In genomic region chr9:112012026-112012902, GRCh38 we compare ENCODE assay signal across 8 cellular contexts.
DNase-seq lines count a peak whose midpoint lies in the region; ATAC-seq, FAIRE-seq and TF ChIP-seq lines count a peak whose summit lies in the region.

No MANE protein-coding gene starts in this region.

- intact Hi-C loops in breast epithelium (cut with DNase I; ENCODE audit: low total_unique reads) = no loop called here
- intact Hi-C loops in right lobe of liver (cut with DNase I) = no loop called here

- POLR2A ChIA-PET in A549 (lab: Yijun Ruan, JAX) = interaction anchor here (0.5 to 2.0 kb wide), 5 partner anchors 10 to 656 kb away, joined by 3 to 15 read pairs (median 3); partner anchors contain the start of genes DNAJC25 and UGCG

- peaks cover 38% of the 10 kb centered on the region for H3K4me1 ChIP-seq in A549
- H3K4me1 ChIP-seq in breast epithelium = no peaks in the 10 kb centered on the region
- H3K4me1 ChIP-seq in right lobe of liver = peaks cover 0 to 10% (median 0%) of the 10 kb centered on the region in 4 donors
- no peaks in the 10 kb centered on the region for H3K4me1 ChIP-seq in thymus (ENCODE audit: control insufficient read depth, insufficient read depth, low read length)

- TF ChIP-seq POLR2A in A549 (IDR thresholded peaks at IDR 0.05; ENCODE audit: low read length) (no peak), breast epithelium (IDR thresholded peaks at IDR 0.05) (no peak), right lobe of liver (IDR thresholded peaks at IDR 0.05) (peak; percentile 33)

- ATAC-seq in A549 (peak; percentile 95 to 96), GM18499 (IDR thresholded peaks at IDR 0.05; ENCODE audit: insufficient read depth, unreplicated experiment) (peak; percentile 68), HG02852 (IDR thresholded peaks at IDR 0.05; ENCODE audit: unreplicated experiment) (peak; percentile 87), right lobe of liver (peak; percentile 92 to 96 (median 94))

- WGBS in A549 (ENCODE audit: missing lambda C conversion rate) = 11% methylated on average over 4 of the region's 4 CpGs
- WGBS in right lobe of liver (ENCODE audit: insufficient coverage, low coverage, low lambda C conversion rate, missing lambda C conversion rate) = 39% methylated on average over 4 of the region's 4 CpGs
- 69% methylated on average over 4 of the region's 4 CpGs for WGBS in thymus

- no peaks in the 10 kb centered on the region for H3K9me3 ChIP-seq in A549
- H3K9me3 ChIP-seq in breast epithelium = no peaks in the 10 kb centered on the region
- no peaks in the 10 kb centered on the region for H3K9me3 ChIP-seq in right lobe of liver
- H3K9me3 ChIP-seq in thymus (ENCODE audit: control insufficient read depth) = no peaks in the 10 kb centered on the region

- TF ChIP-seq CTCF in A549 (IDR thresholded peaks at IDR 0.05) (no peak), breast epithelium (IDR thresholded peaks at IDR 0.05) (no peak), right lobe of liver (IDR thresholded peaks at IDR 0.05) (no peak)

- TF ChIP-seq EP300 in A549 (IDR thresholded peaks at IDR 0.05) = 0 out of 5 replicates have a peak, but pooled peaks of 1 of the 2 experiments have one; percentile 25

- H3K27me3 ChIP-seq in breast epithelium (no peaks in the 10 kb centered on the region), right lobe of liver (no peaks in the 10 kb centered on the region), thymus (ENCODE audit: control insufficient read depth, insufficient read depth) (no peaks in the 10 kb centered on the region)

- H3K4me3 ChIP-seq in A549 (no peak overlapping the region), breast epithelium (no peak overlapping the region), right lobe of liver (no peak overlapping the region), thymus (ENCODE audit: low read length) (no peak overlapping the region)

- CTCF ChIA-PET in A549 (lab: Yijun Ruan, JAX) = interaction anchor here (0.6 to 3.7 kb wide), 14 partner anchors 9 to 414 kb away, joined by 3 to 20 read pairs (median 4); no protein-coding TSS in a partner anchor

- no peak; a peak in 2 of 5 replicates for TF ChIP-seq RAD21 in A549 (conservative IDR thresholded peaks at IDR 0.05 in 1 of 2, IDR thresholded peaks at IDR 0.05 in 1 of 2)

- H3K36me3 ChIP-seq in breast epithelium (no peaks in the 10 kb centered on the region), right lobe of liver (no peaks in the 10 kb centered on the region), thymus (ENCODE audit: control insufficient read depth, insufficient read depth) (no peaks in the 10 kb centered on the region)

- peak; percentile 49 for FAIRE-seq in A549 (lab: Jason Lieb, UNC)

- DNase-seq in A549 (ENCODE audit: low read depth in 1 of 2, low spot score in 1 of 2) = peak; percentile 76 to 87
- DNase-seq in NCI-H446 treated with DMSO at 0.1 percent for 48 hours (lab: John Stamatoyannopoulos, UW) = peak; percentile 8
- peak; percentile 60 to 68 for DNase-seq in breast epithelium (ENCODE audit: low spot score in 2 of 2)
- peak; percentile 61 to 74 (median 63) for DNase-seq in right lobe of liver
- DNase-seq in SHP77 (lab: John Stamatoyannopoulos, UW) = no peak

- H3K27ac ChIP-seq in A549 (peak overlapping the region; percentile 91), breast epithelium (peak overlapping the region; percentile 74 to 75), right lobe of liver (peak overlapping the region; percentile 20 to 61 (median 30)), thymus (ENCODE audit: low read depth) (peak overlapping the region; percentile 67)

- peak overlapping the region; percentile 74 for H3K4me2 ChIP-seq in A549

TF ChIP-seq in A549, 52 proteins besides CTCF, POLR2A, EP300 and RAD21 (continues in another document):
- peak; percentile 65; the same call in 1 of the 2 replicates for TF ChIP-seq FOXS1 (CRISPR knock-in tag; IDR thresholded peaks at IDR 0.05)
- TF ChIP-seq, protein P1, sequence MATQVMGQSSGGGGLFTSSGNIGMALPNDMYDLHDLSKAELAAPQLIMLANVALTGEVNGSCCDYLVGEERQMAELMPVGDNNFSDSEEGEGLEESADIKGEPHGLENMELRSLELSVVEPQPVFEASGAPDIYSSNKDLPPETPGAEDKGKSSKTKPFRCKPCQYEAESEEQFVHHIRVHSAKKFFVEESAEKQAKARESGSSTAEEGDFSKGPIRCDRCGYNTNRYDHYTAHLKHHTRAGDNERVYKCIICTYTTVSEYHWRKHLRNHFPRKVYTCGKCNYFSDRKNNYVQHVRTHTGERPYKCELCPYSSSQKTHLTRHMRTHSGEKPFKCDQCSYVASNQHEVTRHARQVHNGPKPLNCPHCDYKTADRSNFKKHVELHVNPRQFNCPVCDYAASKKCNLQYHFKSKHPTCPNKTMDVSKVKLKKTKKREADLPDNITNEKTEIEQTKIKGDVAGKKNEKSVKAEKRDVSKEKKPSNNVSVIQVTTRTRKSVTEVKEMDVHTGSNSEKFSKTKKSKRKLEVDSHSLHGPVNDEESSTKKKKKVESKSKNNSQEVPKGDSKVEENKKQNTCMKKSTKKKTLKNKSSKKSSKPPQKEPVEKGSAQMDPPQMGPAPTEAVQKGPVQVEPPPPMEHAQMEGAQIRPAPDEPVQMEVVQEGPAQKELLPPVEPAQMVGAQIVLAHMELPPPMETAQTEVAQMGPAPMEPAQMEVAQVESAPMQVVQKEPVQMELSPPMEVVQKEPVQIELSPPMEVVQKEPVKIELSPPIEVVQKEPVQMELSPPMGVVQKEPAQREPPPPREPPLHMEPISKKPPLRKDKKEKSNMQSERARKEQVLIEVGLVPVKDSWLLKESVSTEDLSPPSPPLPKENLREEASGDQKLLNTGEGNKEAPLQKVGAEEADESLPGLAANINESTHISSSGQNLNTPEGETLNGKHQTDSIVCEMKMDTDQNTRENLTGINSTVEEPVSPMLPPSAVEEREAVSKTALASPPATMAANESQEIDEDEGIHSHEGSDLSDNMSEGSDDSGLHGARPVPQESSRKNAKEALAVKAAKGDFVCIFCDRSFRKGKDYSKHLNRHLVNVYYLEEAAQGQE (IDR thresholded peaks at IDR 0.05) = no peak
- TF ChIP-seq HDAC2 (IDR thresholded peaks at IDR 0.05) = no peak
- TF ChIP-seq, protein P2, sequence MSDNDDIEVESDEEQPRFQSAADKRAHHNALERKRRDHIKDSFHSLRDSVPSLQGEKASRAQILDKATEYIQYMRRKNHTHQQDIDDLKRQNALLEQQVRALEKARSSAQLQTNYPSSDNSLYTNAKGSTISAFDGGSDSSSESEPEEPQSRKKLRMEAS (IDR thresholded peaks at IDR 0.05) = peak; percentile 59
- no peak for TF ChIP-seq USF2 (IDR thresholded peaks at IDR 0.05)
- TF ChIP-seq FOSB (CRISPR knock-in tag; IDR thresholded peaks at IDR 0.05) = no peak
- no peak for TF ChIP-seq ELK1 (IDR thresholded peaks at IDR 0.05; ENCODE audit: low read depth, low read length)
- TF ChIP-seq GATA3 (IDR thresholded peaks at IDR 0.05; ENCODE audit: borderline replicate concordance) = peak; percentile 63; the same call in 1 of the 2 replicates
- TF ChIP-seq EHMT2 (IDR thresholded peaks at IDR 0.05; ENCODE audit: low read depth) = no peak
- no peak for TF ChIP-seq NFE2L2 (conservative IDR thresholded peaks at IDR 0.05; ENCODE audit: low read length)
- TF ChIP-seq, protein P3, sequence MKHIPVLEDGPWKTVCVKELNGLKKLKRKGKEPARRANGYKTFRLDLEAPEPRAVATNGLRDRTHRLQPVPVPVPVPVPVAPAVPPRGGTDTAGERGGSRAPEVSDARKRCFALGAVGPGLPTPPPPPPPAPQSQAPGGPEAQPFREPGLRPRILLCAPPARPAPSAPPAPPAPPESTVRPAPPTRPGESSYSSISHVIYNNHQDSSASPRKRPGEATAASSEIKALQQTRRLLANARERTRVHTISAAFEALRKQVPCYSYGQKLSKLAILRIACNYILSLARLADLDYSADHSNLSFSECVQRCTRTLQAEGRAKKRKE (CRISPR knock-in tag; IDR thresholded peaks at IDR 0.05; ENCODE audit: low read depth) = peak; percentile 18; the same call in 1 of the 2 replicates
- no peak for TF ChIP-seq TFCP2L1 (CRISPR knock-in tag; IDR thresholded peaks at IDR 0.05)
- no peak for TF ChIP-seq ZFP36 (IDR thresholded peaks at IDR 0.05; ENCODE audit: borderline replicate concordance, partially characterized antibody)
- TF ChIP-seq, protein P4, sequence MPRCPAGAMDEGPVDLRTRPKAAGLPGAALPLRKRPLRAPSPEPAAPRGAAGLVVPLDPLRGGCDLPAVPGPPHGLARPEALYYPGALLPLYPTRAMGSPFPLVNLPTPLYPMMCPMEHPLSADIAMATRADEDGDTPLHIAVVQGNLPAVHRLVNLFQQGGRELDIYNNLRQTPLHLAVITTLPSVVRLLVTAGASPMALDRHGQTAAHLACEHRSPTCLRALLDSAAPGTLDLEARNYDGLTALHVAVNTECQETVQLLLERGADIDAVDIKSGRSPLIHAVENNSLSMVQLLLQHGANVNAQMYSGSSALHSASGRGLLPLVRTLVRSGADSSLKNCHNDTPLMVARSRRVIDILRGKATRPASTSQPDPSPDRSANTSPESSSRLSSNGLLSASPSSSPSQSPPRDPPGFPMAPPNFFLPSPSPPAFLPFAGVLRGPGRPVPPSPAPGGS (IDR thresholded peaks at IDR 0.05) = no peak
- no peak for TF ChIP-seq SREBF2 (IDR thresholded peaks at IDR 0.05)

Comparison
In these comparisons a context has a peak if more than half of its experiments do, and no peak if none do; other contexts are left out.
1. DNase-seq: peak in A549 (2 of 2), NCI-H446 treated with DMSO at 0.1 percent for 48 hours (single experiment), breast epithelium (2 of 2) and right lobe of liver (3 of 3); none in SHP77 (0 of 2).
2. H3K27ac ChIP-seq: peak in every context shown above with its lines; median percentile 91 in A549; 74 in breast epithelium; 67 in thymus; 30 in right lobe of liver.
3. Peak in every context shown above with its lines, with median percentiles within 50 percentile points of each other: ATAC-seq.